ENCODE assay signal across 1 cellular context in genomic region chr11:61811831-61812230, GRCh38.
TF ChIP-seq lines count a peak whose summit lies in the region.

No MANE protein-coding gene starts in this region.

TF ChIP-seq in K562, 482 proteins besides CTCF, POLR2A, EP300 and RAD21:
- no peak for TF ChIP-seq TCF7 (IDR thresholded peaks at IDR 0.05; ENCODE audit: borderline replicate concordance)
- TF ChIP-seq GMEB1 (CRISPR knock-in tag; IDR thresholded peaks at IDR 0.05), result no peak
- TF ChIP-seq ZNF407 (IDR thresholded peaks at IDR 0.05; ENCODE audit: low read depth), result no peak
- no peak for TF ChIP-seq MED1 (CRISPR knock-in tag; IDR thresholded peaks at IDR 0.05; ENCODE audit: borderline replicate concordance)
- TF ChIP-seq ZNF347 (CRISPR knock-in tag; IDR thresholded peaks at IDR 0.05; ENCODE audit: low read depth), result no peak
- TF ChIP-seq E2F8 (IDR thresholded peaks at IDR 0.05; ENCODE audit: low read depth, partially characterized antibody), result no peak
- TF ChIP-seq KDM4B (IDR thresholded peaks at IDR 0.05; ENCODE audit: borderline replicate concordance in 2 of 2, low read depth in 1 of 2), result no peak
- no peak for TF ChIP-seq PURB (CRISPR knock-in tag; IDR thresholded peaks at IDR 0.05; ENCODE audit: low read depth)
- no peak for TF ChIP-seq SREBF1 (IDR thresholded peaks at IDR 0.05; ENCODE audit: borderline replicate concordance, low read depth, low read length)
- no peak for TF ChIP-seq OTX1 (CRISPR knock-in tag; IDR thresholded peaks at IDR 0.05)
- TF ChIP-seq ZBTB12 (CRISPR knock-in tag; IDR thresholded peaks at IDR 0.05), result no peak
- TF ChIP-seq CHD4 (IDR thresholded peaks at IDR 0.05; ENCODE audit: insufficient read depth, insufficient replicate concordance, low read depth, low read length, poor library complexity, severe bottlenecking), result no peak
- TF ChIP-seq ETV5 (CRISPR knock-in tag; IDR thresholded peaks at IDR 0.05; ENCODE audit: low read depth), result no peak
